24 cellular contexts compared by ENCODE assay signal in the genomic region with DNA sequence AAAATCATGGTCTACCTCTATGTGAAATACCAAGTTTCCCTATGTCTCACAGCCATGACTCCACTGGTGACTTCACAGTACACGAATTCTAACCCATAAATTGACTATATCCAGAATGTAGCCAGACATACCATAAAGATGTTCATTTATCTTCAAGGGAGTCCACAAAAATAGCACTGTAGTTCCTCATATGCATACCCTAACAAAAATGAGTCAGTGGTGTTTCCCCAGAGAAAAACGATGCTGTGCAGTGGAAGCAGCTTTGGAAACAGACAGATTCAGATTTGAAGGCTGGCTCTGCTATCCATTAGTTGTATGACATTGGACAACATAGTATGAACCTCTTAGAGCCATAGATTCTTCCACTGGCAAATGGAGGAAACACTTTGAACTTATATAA.
DNase-seq lines count a peak whose midpoint lies in the region; ATAC-seq lines count a peak whose summit lies in the region.
"Had no signal": no experiment of that assay in that cellular context is flagged by ENCODE, and none has a peak within 500 bp of the region (broad histone marks: within the 10 kb centered on the region; RNA-seq: fewer than 3 reads in every experiment).

No MANE protein-coding gene starts in this region.

- in situ Hi-C loops in GM23248 (cut with MboI) = no loop called here

- H2AFZ ChIP-seq in GM23248 = no peak overlapping the region

- H3K9me3 Mint-ChIP-seq in activated naive CD4-positive, alpha-beta T cell treated with anti-CD3 and anti-CD28 coated beads for 36 hours = peaks cover 8% of the 10 kb centered on the region
- H3K9me3 Mint-ChIP-seq in stimulated activated memory B cell treated with anti-CD40 and anti-IgM and Interleukin-4, amounts not matched to agents 10 μg/mL and 1 μg/mL and 100 μg/mL, for 72 hours = peaks cover 6% of the 10 kb centered on the region
- H3K9me3 Mint-ChIP-seq: activated T-helper 17 cell treated with anti-CD3 and anti-CD28 coated beads, Interleukin-2, amount 50 U/mL, for 72 hours; effector memory CD8-positive, alpha-beta T cell had no signal

- H3K4me1 Mint-ChIP-seq in activated naive CD4-positive, alpha-beta T cell treated with anti-CD3 and anti-CD28 coated beads for 36 hours (ENCODE audit: low read depth) = no peaks in the 10 kb centered on the region
- no peaks in the 10 kb centered on the region for H3K4me1 Mint-ChIP-seq in stimulated activated memory B cell treated with anti-CD40 and anti-IgM and Interleukin-4, amounts not matched to agents 10 μg/mL and 1 μg/mL and 100 μg/mL, for 72 hours
- H3K4me1 Mint-ChIP-seq: activated CD4-positive, alpha-beta T cell treated with anti-CD3 and anti-CD28 coated beads for 36 hours; activated CD8-positive, alpha-beta memory T cell treated with anti-CD3 and anti-CD28 coated beads, Interleukin-2, amount 10 ng/mL, durations not matched to agents 7 days and 5 days; activated T-helper 17 cell treated with anti-CD3 and anti-CD28 coated beads, Interleukin-2, amount 50 U/mL, for 72 hours had no signal

- H3K4me2 ChIP-seq in GM23248 (ENCODE audit: unreplicated experiment) = no peak overlapping the region
- H3K4me2 ChIP-seq: A549 had no signal

- no peaks in the 10 kb centered on the region for H3K36me3 Mint-ChIP-seq in activated naive CD4-positive, alpha-beta T cell treated with anti-CD3 and anti-CD28 coated beads for 36 hours (ENCODE audit: low read depth)
- H3K36me3 Mint-ChIP-seq in stimulated activated memory B cell treated with anti-CD40 and anti-IgM and Interleukin-4, amounts not matched to agents 10 μg/mL and 1 μg/mL and 100 μg/mL, for 72 hours = peaks cover 1% of the 10 kb centered on the region
- H3K36me3 Mint-ChIP-seq: activated CD8-positive, alpha-beta memory T cell treated with anti-CD3 and anti-CD28 coated beads, Interleukin-2, amount 10 ng/mL, durations not matched to agents 7 days and 5 days; CD14-positive monocyte had no signal

- peaks cover 14% of the 10 kb centered on the region for H3K4me1 ChIP-seq in GM23248 (ENCODE audit: insufficient read depth)
- H3K4me1 ChIP-seq: A549, esophagus muscularis mucosa had no signal

- H3K4me3 Mint-ChIP-seq in activated naive CD4-positive, alpha-beta T cell treated with anti-CD3 and anti-CD28 coated beads for 36 hours = no peak overlapping the region
- no peak overlapping the region for H3K4me3 Mint-ChIP-seq in stimulated activated memory B cell treated with anti-CD40 and anti-IgM and Interleukin-4, amounts not matched to agents 10 μg/mL and 1 μg/mL and 100 μg/mL, for 72 hours
- H3K4me3 Mint-ChIP-seq: activated CD4-positive, alpha-beta T cell treated with anti-CD3 and anti-CD28 coated beads for 36 hours; activated CD8-positive, alpha-beta memory T cell treated with anti-CD3 and anti-CD28 coated beads, Interleukin-2, amount 10 ng/mL, durations not matched to agents 7 days and 5 days; activated T-helper 17 cell treated with anti-CD3 and anti-CD28 coated beads, Interleukin-2, amount 50 U/mL, for 72 hours; CD14-positive monocyte; effector memory CD8-positive, alpha-beta T cell had no signal

- no peak overlapping the region for H3K27ac ChIP-seq in GM23248
- H3K27ac ChIP-seq: A549, esophagus muscularis mucosa had no signal

- H3K27me3 ChIP-seq in GM23248 (replicated peaks; ENCODE audit: insufficient read depth) = no peaks in the 10 kb centered on the region
- H3K27me3 ChIP-seq: esophagus muscularis mucosa, MG63 had no signal

- intact Hi-C loops in activated naive CD4-positive, alpha-beta T cell treated with anti-CD3 and anti-CD28 coated beads for 36 hours (cut with micrococcal nuclease) = no loop called here

- ATAC-seq in HG03442 (IDR thresholded peaks at IDR 0.05; ENCODE audit: unreplicated experiment) = peak; percentile 69
- ATAC-seq in stimulated activated memory B cell treated with anti-CD40 and anti-IgM and Interleukin-4, amounts not matched to agents 10 μg/mL and 1 μg/mL and 100 μg/mL, for 72 hours = peak; percentile 63
- ATAC-seq: A549; activated CD4-positive, alpha-beta T cell treated with anti-CD3 and anti-CD28 coated beads for 36 hours; activated CD8-positive, alpha-beta memory T cell treated with anti-CD3 and anti-CD28 coated beads, Interleukin-2, amount 10 ng/mL, durations not matched to agents 7 days and 5 days; activated T-helper 17 cell treated with anti-CD3 and anti-CD28 coated beads, Interleukin-2, amount 50 U/mL, for 72 hours; effector memory CD8-positive, alpha-beta T cell had no signal

- WGBS in GM23248 (ENCODE audit: low coverage in 1 of 2, low lambda C conversion rate in 2 of 2, missing lambda C conversion rate in 2 of 2), 2 experiments = 25 to 39% methylated on average over 2 of the region's 2 CpGs

- H4K20me1 ChIP-seq in GM23248 (ENCODE audit: insufficient read depth) = no peaks in the 10 kb centered on the region

- no peaks in the 10 kb centered on the region for H3K9me3 ChIP-seq in GM23248 (ENCODE audit: low read depth)
- H3K9me3 ChIP-seq: A549, esophagus muscularis mucosa, MG63 had no signal

- H3K9me2 ChIP-seq in GM23248 (ENCODE audit: insufficient read depth) = no peaks in the 10 kb centered on the region

- H3F3A ChIP-seq in GM23248 (ENCODE audit: insufficient read depth) = peaks cover 9% of the 10 kb centered on the region; the same call in 1 of the 2 replicates

- no peaks in the 10 kb centered on the region for H3K27me3 Mint-ChIP-seq in activated naive CD4-positive, alpha-beta T cell treated with anti-CD3 and anti-CD28 coated beads for 36 hours (ENCODE audit: low read depth)
- H3K27me3 Mint-ChIP-seq in stimulated activated memory B cell treated with anti-CD40 and anti-IgM and Interleukin-4, amounts not matched to agents 10 μg/mL and 1 μg/mL and 100 μg/mL, for 72 hours = no peaks in the 10 kb centered on the region
- H3K27me3 Mint-ChIP-seq: activated CD4-positive, alpha-beta T cell treated with anti-CD3 and anti-CD28 coated beads for 36 hours; activated CD8-positive, alpha-beta memory T cell treated with anti-CD3 and anti-CD28 coated beads, Interleukin-2, amount 10 ng/mL, durations not matched to agents 7 days and 5 days; activated T-helper 17 cell treated with anti-CD3 and anti-CD28 coated beads, Interleukin-2, amount 50 U/mL, for 72 hours; effector memory CD8-positive, alpha-beta T cell had no signal

- no peak overlapping the region for H3K4me3 ChIP-seq in GM23248
- H3K4me3 ChIP-seq: A549, esophagus muscularis mucosa, MG63 had no signal

- no peaks in the 10 kb centered on the region for H3K36me3 ChIP-seq in GM23248 (ENCODE audit: low read depth)
- H3K36me3 ChIP-seq: esophagus muscularis mucosa, MG63 had no signal

- no peak overlapping the region for H3K9ac ChIP-seq in GM23248

- CTCF ChIA-PET in activated naive CD4-positive, alpha-beta T cell treated with anti-CD3 and anti-CD28 coated beads for 36 hours (lab: Charles Lee) = no interaction called here

- H3K79me2 ChIP-seq in GM23248 (ENCODE audit: insufficient read depth) = no peaks in the 10 kb centered on the region

- DNase-seq in activated naive CD4-positive, alpha-beta T cell treated with anti-CD3 and anti-CD28 coated beads for 36 hours = peak; percentile 14
- DNase-seq in activated naive CD4-positive, alpha-beta T cell treated with anti-CD3 and anti-CD28 coated beads, Interleukin-2, amount 50 U/mL, for 16 hours = no peak
- peak; percentile 19 for DNase-seq in GM23248
- DNase-seq in activated CD4-positive, alpha-beta T cell treated with anti-CD3 and anti-CD28 coated beads for 4 hours = no peak
- no peak for DNase-seq in GM03348 (ENCODE audit: low spot score)
- no peak for DNase-seq in DMS79 (lab: John Stamatoyannopoulos, UW)
- DNase-seq: activated CD4-positive, alpha-beta T cell treated with anti-CD3 and anti-CD28 coated beads for 36 hours; activated CD8-positive, alpha-beta memory T cell treated with anti-CD3 and anti-CD28 coated beads, Interleukin-2, amount 10 ng/mL, durations not matched to agents 7 days and 5 days; effector memory CD8-positive, alpha-beta T cell; GDM1; mesenchymal stem cell; MG63; NCI-H146; NCI-H524 treated with DMSO at 0.1 percent for 48 hours; occipital lobe; retina; SHP77; stimulated activated CD8-positive, alpha-beta memory T cell treated with anti-CD3 and anti-CD28 coated beads, Interleukin-4, amount 100 ng/mL, for 48 hours had no signal

- no peak overlapping the region for H3K27ac Mint-ChIP-seq in activated naive CD4-positive, alpha-beta T cell treated with anti-CD3 and anti-CD28 coated beads for 36 hours
- H3K27ac Mint-ChIP-seq in stimulated activated memory B cell treated with anti-CD40 and anti-IgM and Interleukin-4, amounts not matched to agents 10 μg/mL and 1 μg/mL and 100 μg/mL, for 72 hours = no peak overlapping the region
- H3K27ac Mint-ChIP-seq: activated CD4-positive, alpha-beta T cell treated with anti-CD3 and anti-CD28 coated beads for 36 hours; activated CD8-positive, alpha-beta memory T cell treated with anti-CD3 and anti-CD28 coated beads, Interleukin-2, amount 10 ng/mL, durations not matched to agents 7 days and 5 days; activated T-helper 17 cell treated with anti-CD3 and anti-CD28 coated beads, Interleukin-2, amount 50 U/mL, for 72 hours; CD14-positive monocyte; effector memory CD8-positive, alpha-beta T cell had no signal

Comparison
In these comparisons a context has a peak if more than half of its experiments do, and no peak if none do; other contexts are left out.
1. DNase-seq: peak in activated naive CD4-positive, alpha-beta T cell treated with anti-CD3 and anti-CD28 coated beads for 36 hours (single experiment) and GM23248 (single experiment); none in activated naive CD4-positive, alpha-beta T cell treated with anti-CD3 and anti-CD28 coated beads, Interleukin-2, amount 50 U/mL, for 16 hours (single experiment), activated CD4-positive, alpha-beta T cell treated with anti-CD3 and anti-CD28 coated beads for 4 hours (0 of 2), GM03348 (single experiment) and DMS79 (single experiment).